ENCODE assay signal across 19 cellular contexts in genomic region chr18:394276-394996, GRCh38.
DNase-seq lines count a peak whose midpoint lies in the region; ATAC-seq, FAIRE-seq and TF ChIP-seq lines count a peak whose summit lies in the region.
"Had no signal": no experiment of that assay in that cellular context is flagged by ENCODE, and none has a peak within 500 bp of the region (broad histone marks: within the 10 kb centered on the region; RNA-seq: fewer than 3 reads in every experiment).

No MANE protein-coding gene starts in this region.

- H3K9me2 ChIP-seq in SK-N-SH, result no peaks in the 10 kb centered on the region

- TF ChIP-seq RAD21 in SK-N-SH (IDR thresholded peaks at IDR 0.05; ENCODE audit: low read length), result no peak

- no peak overlapping the region for H2AFZ ChIP-seq in SK-N-SH (ENCODE audit: low read depth)

- intact Hi-C loops in left ventricle myocardium inferior (cut with micrococcal nuclease), result no loop called here
- intact Hi-C loops in right cardiac atrium (cut with DNase I), result no loop called here
- intact Hi-C loops in vagina (cut with DNase I), result no loop called here
- intact Hi-C loops in tibial artery (cut with DNase I; ENCODE audit: low total_unique reads), result no loop called here

- H3K9me3 ChIP-seq in left ventricle myocardium inferior (replicated peaks), result no peaks in the 10 kb centered on the region
- no peaks in the 10 kb centered on the region for H3K9me3 ChIP-seq in right cardiac atrium (ENCODE audit: control insufficient read depth, low read length)
- H3K9me3 ChIP-seq in SK-N-SH, result no peaks in the 10 kb centered on the region
- no peaks in the 10 kb centered on the region for H3K9me3 ChIP-seq in mesodermal cell (ENCODE audit: control insufficient read depth, low read length)
- H3K9me3 ChIP-seq in vagina, result no peaks in the 10 kb centered on the region
- no peaks in the 10 kb centered on the region for H3K9me3 ChIP-seq in tibial artery

- H3K4me3 ChIP-seq in left ventricle myocardium inferior (no peak overlapping the region), right cardiac atrium (ENCODE audit: low read length) (no peak overlapping the region), SK-N-SH (ENCODE audit: low read depth in 2 of 2, low read length in 1 of 2) (no peak overlapping the region), mesodermal cell (ENCODE audit: extremely low read depth, insufficient read depth, low read length, poor library complexity, severe bottlenecking) (no peak overlapping the region), vagina (no peak overlapping the region), tibial artery (no peak overlapping the region)
- H3K4me3 ChIP-seq: cardiac muscle cell had no signal

- POLR2A ChIA-PET in SK-N-SH (lab: Yijun Ruan, JAX), result no interaction called here

- H3K36me3 ChIP-seq in left ventricle myocardium inferior, result no peaks in the 10 kb centered on the region
- no peaks in the 10 kb centered on the region for H3K36me3 ChIP-seq in SK-N-SH (replicated peaks in 1 of 2; ENCODE audit: control insufficient read depth in 1 of 2, insufficient read depth in 2 of 2, low read length in 1 of 2)
- peaks cover 5% of the 10 kb centered on the region for H3K36me3 ChIP-seq in mesodermal cell (ENCODE audit: control insufficient read depth, insufficient read depth, low read length)
- H3K36me3 ChIP-seq in vagina, result no peaks in the 10 kb centered on the region
- H3K36me3 ChIP-seq in tibial artery, result no peaks in the 10 kb centered on the region
- H3K36me3 ChIP-seq: cardiac muscle cell had no signal

- in situ Hi-C loops in G401 (cut with HindIII; ENCODE audit: low sequenced_read_pairs), result no loop called here

- CTCF ChIA-PET in SK-N-SH (lab: Yijun Ruan, JAX), result interaction anchor here (0.8 to 1.2 kb wide), 2 partner anchors 21 to 34 kb away, joined by 3 read pairs; no protein-coding TSS in a partner anchor

- H3K9ac ChIP-seq in SK-N-SH, result peak overlapping the region; percentile 65; the same call in 1 of the 2 replicates

- H3K27ac ChIP-seq in left ventricle myocardium inferior (replicated peaks), result peak overlapping the region; percentile 62
- no peak overlapping the region for H3K27ac ChIP-seq in right cardiac atrium (ENCODE audit: low read length)
- peak overlapping the region; percentile 90 to 95 for H3K27ac ChIP-seq in SK-N-SH (ENCODE audit: low read depth in 2 of 2, low read length in 1 of 2)
- peak overlapping the region; percentile 79 for H3K27ac ChIP-seq in mesodermal cell (ENCODE audit: low read depth, low read length, severe bottlenecking)
- peak overlapping the region; percentile 63 for H3K27ac ChIP-seq in vagina
- peak overlapping the region in 1 of 2 donors; percentile 26 for H3K27ac ChIP-seq in tibial artery

- no peaks in the 10 kb centered on the region for H3K79me2 ChIP-seq in SK-N-SH (ENCODE audit: insufficient read depth)

- no peaks in the 10 kb centered on the region for H4K20me1 ChIP-seq in SK-N-SH (ENCODE audit: insufficient read depth)

- ATAC-seq in right cardiac atrium, result no peak
- ATAC-seq: activated T-cell treated with anti-CD3 and anti-CD28 coated beads, Interleukin-2, amount 50 U/mL, for 72 hours; HCT116; T-helper 17 cell had no signal

- WGBS in right cardiac atrium, result 80% methylated on average over 6 of the region's 6 CpGs
- 90% methylated on average over 6 of the region's 6 CpGs for WGBS in SK-N-SH (ENCODE audit: low lambda C conversion rate)
- WGBS in mesodermal cell (ENCODE audit: insufficient coverage in 2 of 2), 2 experiments, result 92 to 97% methylated on average over 5 to 6 of the region's 6 CpGs

- peaks cover 25% of the 10 kb centered on the region for H3F3A ChIP-seq in SK-N-SH (replicated peaks; ENCODE audit: insufficient read depth)

- H3K4me2 ChIP-seq in SK-N-SH, result peak overlapping the region; percentile 68

- H3K4me1 ChIP-seq in left ventricle myocardium inferior (peaks cover 27% of the 10 kb centered on the region), right cardiac atrium (ENCODE audit: control insufficient read depth, insufficient read depth, low read length) (peaks cover 4% of the 10 kb centered on the region), SK-N-SH (ENCODE audit: control insufficient read depth in 1 of 2, insufficient read depth in 2 of 2, low read depth in 1 of 2, low read length in 1 of 2) (peaks cover 21 to 57% of the 10 kb centered on the region in 2 experiments), mesodermal cell (ENCODE audit: control insufficient read depth, insufficient read depth, low read length, poor library complexity, severe bottlenecking) (peaks cover 20% of the 10 kb centered on the region), vagina (peaks cover 38% of the 10 kb centered on the region), tibial artery (peaks cover 0 to 15% (median 10%) of the 10 kb centered on the region in 4 donors)

- DNase-seq in left ventricle myocardium inferior, result no peak
- no peak for DNase-seq in right cardiac atrium
- no peak for DNase-seq in SK-N-SH
- DNase-seq in vagina (ENCODE audit: extremely low spot score in 2 of 2), result no peak
- no peak for DNase-seq in G401 (ENCODE audit: low spot score)
- no peak for DNase-seq in tibial artery
- DNase-seq in urothelium cell line (ENCODE audit: low spot score), result no peak
- DNase-seq: activated CD4-positive, alpha-beta memory T cell treated with anti-CD3 and anti-CD28 coated beads, Interleukin-2, amount 10 ng/mL, durations not matched to agents 7 days and 5 days; activated naive CD8-positive, alpha-beta T cell treated with anti-CD3 and anti-CD28 coated beads for 36 hours; activated T-cell treated with anti-CD3 and anti-CD28 coated beads, Interleukin-2, amount 50 U/mL, for 72 hours; hippocampal formation; kidney; MM.1S; posterior cingulate gyrus; stimulated activated naive CD4-positive, alpha-beta T cell; T-helper 17 cell had no signal

- H3K27me3 ChIP-seq in left ventricle myocardium inferior (ENCODE audit: low read depth), result no peaks in the 10 kb centered on the region
- H3K27me3 ChIP-seq in right cardiac atrium (ENCODE audit: control insufficient read depth, insufficient read depth), result no peaks in the 10 kb centered on the region
- no peaks in the 10 kb centered on the region for H3K27me3 ChIP-seq in SK-N-SH (ENCODE audit: insufficient read depth)
- no peaks in the 10 kb centered on the region for H3K27me3 ChIP-seq in vagina
- no peaks in the 10 kb centered on the region for H3K27me3 ChIP-seq in tibial artery
- H3K27me3 ChIP-seq: cardiac muscle cell had no signal

- TF ChIP-seq CTCF in left ventricle myocardium inferior (IDR thresholded peaks at IDR 0.05; ENCODE audit: borderline replicate concordance) (no peak), SK-N-SH (IDR thresholded peaks at IDR 0.05) (no peak), vagina (IDR thresholded peaks at IDR 0.05) (no peak), tibial artery (IDR thresholded peaks at IDR 0.05) (no peak)

- FAIRE-seq in urothelium cell line (lab: Jason Lieb, UNC), result no peak
- FAIRE-seq: kidney had no signal

- no peak for TF ChIP-seq POLR2A in vagina (IDR thresholded peaks at IDR 0.05)

- TF ChIP-seq EP300 in SK-N-SH (IDR thresholded peaks at IDR 0.05; ENCODE audit: borderline replicate concordance in 1 of 2, low read depth in 1 of 2, low read length in 1 of 2), result no peak

TF ChIP-seq in SK-N-SH, 30 proteins besides CTCF, POLR2A, EP300 and RAD21 (continues in another document):
- TF ChIP-seq SMC3 (IDR thresholded peaks at IDR 0.05; ENCODE audit: low read depth, low read length) (no peak), FOXJ3 (CRISPR knock-in tag; IDR thresholded peaks at IDR 0.05) (no peak), FOSL2 (IDR thresholded peaks at IDR 0.05; ENCODE audit: borderline replicate concordance, low read depth) (no peak), ELF1 (IDR thresholded peaks at IDR 0.05) (no peak), MAX (IDR thresholded peaks at IDR 0.05; ENCODE audit: low read depth) (no peak), MXI1 (IDR thresholded peaks at IDR 0.05; ENCODE audit: low read depth, low read length) (no peak), YY1 (IDR thresholded peaks at IDR 0.05; ENCODE audit: low read depth) (no peak), GABPA (IDR thresholded peaks at IDR 0.05; ENCODE audit: low read depth) (no peak), CHD2 (IDR thresholded peaks at IDR 0.05; ENCODE audit: low read length, partially characterized antibody) (no peak), POLR2AphosphoS5 (IDR thresholded peaks at IDR 0.05; ENCODE audit: low read depth, low read length) (no peak), TEAD4 (IDR thresholded peaks at IDR 0.05; ENCODE audit: borderline replicate concordance, insufficient read depth) (no peak), FOXM1 (IDR thresholded peaks at IDR 0.05; ENCODE audit: low read depth) (no peak), RXRA (IDR thresholded peaks at IDR 0.05; ENCODE audit: borderline replicate concordance, low read depth) (no peak), GATA2 (CRISPR knock-in tag; IDR thresholded peaks at IDR 0.05) (no peak)
- TF ChIP-seq, protein P1, sequence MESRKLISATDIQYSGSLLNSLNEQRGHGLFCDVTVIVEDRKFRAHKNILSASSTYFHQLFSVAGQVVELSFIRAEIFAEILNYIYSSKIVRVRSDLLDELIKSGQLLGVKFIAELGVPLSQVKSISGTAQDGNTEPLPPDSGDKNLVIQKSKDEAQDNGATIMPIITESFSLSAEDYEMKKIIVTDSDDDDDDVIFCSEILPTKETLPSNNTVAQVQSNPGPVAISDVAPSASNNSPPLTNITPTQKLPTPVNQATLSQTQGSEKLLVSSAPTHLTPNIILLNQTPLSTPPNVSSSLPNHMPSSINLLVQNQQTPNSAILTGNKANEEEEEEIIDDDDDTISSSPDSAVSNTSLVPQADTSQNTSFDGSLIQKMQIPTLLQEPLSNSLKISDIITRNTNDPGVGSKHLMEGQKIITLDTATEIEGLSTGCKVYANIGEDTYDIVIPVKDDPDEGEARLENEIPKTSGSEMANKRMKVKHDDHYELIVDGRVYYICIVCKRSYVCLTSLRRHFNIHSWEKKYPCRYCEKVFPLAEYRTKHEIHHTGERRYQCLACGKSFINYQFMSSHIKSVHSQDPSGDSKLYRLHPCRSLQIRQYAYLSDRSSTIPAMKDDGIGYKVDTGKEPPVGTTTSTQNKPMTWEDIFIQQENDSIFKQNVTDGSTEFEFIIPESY (IDR thresholded peaks at IDR 0.05; ENCODE audit: borderline replicate concordance, low read depth), result no peak
- TF ChIP-seq, protein P2, sequence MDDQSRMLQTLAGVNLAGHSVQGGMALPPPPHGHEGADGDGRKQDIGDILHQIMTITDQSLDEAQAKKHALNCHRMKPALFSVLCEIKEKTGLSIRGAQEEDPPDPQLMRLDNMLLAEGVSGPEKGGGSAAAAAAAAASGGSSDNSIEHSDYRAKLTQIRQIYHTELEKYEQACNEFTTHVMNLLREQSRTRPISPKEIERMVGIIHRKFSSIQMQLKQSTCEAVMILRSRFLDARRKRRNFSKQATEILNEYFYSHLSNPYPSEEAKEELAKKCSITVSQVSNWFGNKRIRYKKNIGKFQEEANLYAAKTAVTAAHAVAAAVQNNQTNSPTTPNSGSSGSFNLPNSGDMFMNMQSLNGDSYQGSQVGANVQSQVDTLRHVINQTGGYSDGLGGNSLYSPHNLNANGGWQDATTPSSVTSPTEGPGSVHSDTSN (IDR thresholded peaks at IDR 0.05), result no peak
